Comparison of ENCODE assay signal across 8 cellular contexts in the genomic region with DNA sequence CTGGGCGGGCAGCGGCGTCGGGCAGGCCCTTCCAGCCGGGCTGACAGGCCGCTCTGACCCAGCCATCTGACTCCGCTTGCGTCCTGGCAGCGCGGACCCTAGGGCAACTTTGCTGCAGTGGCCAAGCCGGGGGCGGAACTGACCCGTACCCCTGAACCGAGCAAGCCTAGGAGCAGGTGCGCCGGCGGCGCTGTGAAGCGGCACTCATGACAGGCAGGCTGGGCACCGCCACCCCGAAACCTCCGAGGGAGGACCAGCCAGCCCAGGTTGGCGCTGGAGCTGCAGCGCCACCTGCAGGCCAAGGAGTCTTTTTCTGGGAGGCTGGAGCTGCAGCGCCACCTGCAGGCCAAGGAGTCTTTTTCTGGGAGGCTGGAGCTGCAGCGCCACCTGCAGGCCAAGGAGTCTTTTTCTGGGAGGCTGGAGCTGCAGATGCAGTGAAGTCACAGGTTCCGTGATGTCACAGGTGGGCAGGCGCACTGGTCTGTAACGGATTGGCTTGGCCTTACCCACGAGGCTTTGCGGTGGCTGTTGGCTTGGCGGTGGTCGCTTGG. TPM values are rescaled to one million over a fixed set of nuclear protein-coding genes. Genes with fewer than 3 reads are reported as not detected.
A peak's percentile ranks its signal among the peaks of the same experiment; 100 is the strongest.
DNase-seq lines count a peak whose midpoint lies in the region; ATAC-seq, FAIRE-seq and TF ChIP-seq lines count a peak whose summit lies in the region.
"Not testable (repeated sequence)": the region's sequence is repeated elsewhere in the genome, so short reads cannot be mapped to it uniquely, and the experiment has no call there.

A gene with protein sequence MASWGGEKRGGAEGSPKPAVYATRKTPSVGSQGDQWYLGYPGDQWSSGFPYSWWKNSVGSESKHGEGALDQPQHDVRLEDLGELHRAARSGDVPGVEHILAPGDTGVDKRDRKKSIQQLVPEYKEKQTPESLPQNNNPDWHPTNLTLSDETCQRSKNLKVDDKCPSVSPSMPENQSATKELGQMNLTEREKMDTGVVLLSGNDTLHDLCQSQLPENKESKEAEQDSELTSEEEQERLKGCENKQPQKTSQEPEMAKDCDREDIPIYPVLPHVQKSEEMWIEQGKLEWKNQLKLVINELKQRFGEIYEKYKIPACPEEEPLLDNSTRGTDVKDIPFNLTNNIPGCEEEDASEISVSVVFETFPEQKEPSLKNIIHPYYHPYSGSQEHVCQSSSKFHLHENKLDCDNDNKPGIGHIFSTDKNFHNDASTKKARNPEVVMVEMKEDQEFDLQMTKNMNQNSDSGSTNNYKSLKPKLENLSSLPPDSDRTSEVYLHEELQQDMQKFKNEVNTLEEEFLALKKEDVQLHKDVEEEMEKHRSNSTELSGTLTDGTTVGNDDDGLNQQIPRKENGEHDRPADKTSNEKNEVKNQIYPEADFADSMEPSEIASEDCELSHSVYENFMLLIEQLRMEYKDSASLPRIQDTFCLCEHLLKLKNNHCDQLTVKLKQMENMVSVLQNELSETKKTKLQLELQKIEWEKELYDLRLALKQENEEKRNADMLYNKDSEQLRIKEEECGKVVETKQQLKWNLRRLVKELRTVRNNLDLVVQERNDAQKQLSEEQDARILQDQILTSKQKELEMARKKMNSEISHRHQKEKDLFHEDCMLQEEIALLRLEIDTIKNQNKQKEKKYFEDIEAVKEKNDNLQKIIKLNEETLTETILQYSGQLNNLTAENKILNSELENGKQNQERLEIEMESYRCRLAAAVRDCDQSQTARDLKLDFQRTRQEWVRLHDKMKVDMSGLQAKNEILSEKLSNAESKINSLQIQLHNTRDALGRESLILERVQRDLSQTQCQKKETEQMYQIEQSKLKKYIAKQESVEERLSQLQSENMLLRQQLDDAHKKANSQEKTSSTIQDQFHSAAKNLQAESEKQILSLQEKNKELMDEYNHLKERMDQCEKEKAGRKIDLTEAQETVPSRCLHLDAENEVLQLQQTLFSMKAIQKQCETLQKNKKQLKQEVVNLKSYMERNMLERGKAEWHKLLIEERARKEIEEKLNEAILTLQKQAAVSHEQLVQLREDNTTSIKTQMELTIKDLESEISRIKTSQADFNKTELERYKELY (N-terminal part only) (plus strand): TSS at position 511 of the 551 bp plus-strand sequence. CDS start 160 bp downstream, outside the sequence.

- DNase-seq in D341Med (ENCODE audit: low spot score) (peak; percentile 40), WTC11 (ENCODE audit: low spot score) (peak; percentile 66), endothelial cell of umbilical vein (ENCODE audit: low read depth, low spot score) (peak; percentile 27), right lobe of liver (peak in 1 of 3 donors; percentile 71)
- peak; percentile 85 for DNase-seq in activated effector memory CD4-positive, alpha-beta T cell treated with anti-CD3 and anti-CD28 coated beads, Interleukin-2, amount 50 U/mL, for 16 hours
- DNase-seq in stimulated activated CD4-positive, alpha-beta T cell treated with anti-CD3 and anti-CD28 coated beads, Interleukin-12 subunit alpha, Interleukin-12 subunit beta, amount 100 ng/mL, for 4 hours, result peak; percentile 49
- not testable (repeated sequence) for DNase-seq in suprapubic skin (ENCODE audit: low spot score in 2 of 2)

- H3K36me3 Mint-ChIP-seq in WTC11, result peaks cover 14% of the 10 kb centered on the region

- not testable (repeated sequence) for H3K4me3 Mint-ChIP-seq in WTC11

- not testable (repeated sequence) for H3K79me2 ChIP-seq in endothelial cell of umbilical vein (ENCODE audit: control insufficient read depth, insufficient read depth, low read length)

- H2AFZ ChIP-seq in endothelial cell of umbilical vein (ENCODE audit: low read depth, low read length), result not testable (repeated sequence)

- CTCF ChIA-PET in WTC11 (lab: Charles Lee) (interaction anchor here (0.6 to 1.5 kb wide), 8 partner anchors 100 to 239 kb away, joined by 3 to 13 read pairs (median 5); no protein-coding TSS in a partner anchor), endothelial cell of umbilical vein (lab: Charles Lee) (interaction anchor here (1.1 kb wide), 1 partner anchor 154 kb away, joined by 6 read pairs; no protein-coding TSS in a partner anchor)

- H3K36me3 ChIP-seq in endothelial cell of umbilical vein (ENCODE audit: control insufficient read depth in 2 of 2, extremely low read depth in 1 of 2, insufficient read depth in 2 of 2, low read length in 2 of 2); right lobe of liver; suprapubic skin: not testable (repeated sequence)

- not testable (repeated sequence) for TF ChIP-seq POLR2A in endothelial cell of umbilical vein (IDR thresholded peaks at IDR 0.05; ENCODE audit: low read depth, low read length); right lobe of liver (IDR thresholded peaks at IDR 0.05); suprapubic skin (IDR thresholded peaks at IDR 0.05)

- dilution Hi-C loops in endothelial cell of umbilical vein (cut with MboI; ENCODE audit: extremely low pct_ligation_motif_present, low sequenced_read_pairs), result not testable (repeated sequence)

- not testable (repeated sequence) for H3K27me3 ChIP-seq in endothelial cell of umbilical vein (ENCODE audit: control insufficient read depth in 2 of 2, insufficient read depth in 2 of 2, low read length in 2 of 2); right lobe of liver; suprapubic skin

- intact Hi-C loops in endothelial cell of umbilical vein (cut with micrococcal nuclease); right lobe of liver (cut with DNase I): not testable (repeated sequence)

- no CpG with 5 or more reads among the region's 33 CpGs for WGBS in right lobe of liver (ENCODE audit: insufficient coverage, low coverage, low lambda C conversion rate, missing lambda C conversion rate)
- WGBS in suprapubic skin, result 49% methylated on average over 9 of the region's 33 CpGs

- H3K9me3 Mint-ChIP-seq in WTC11, result peaks cover 17% of the 10 kb centered on the region

- H3K27ac ChIP-seq in endothelial cell of umbilical vein (ENCODE audit: insufficient read depth, low read depth, low read length); right lobe of liver; suprapubic skin: not testable (repeated sequence)

- TF ChIP-seq EP300 in suprapubic skin (IDR thresholded peaks at IDR 0.05), result not testable (repeated sequence)

- H3K9me1 ChIP-seq in endothelial cell of umbilical vein (replicated peaks; ENCODE audit: control insufficient read depth, extremely low read depth, insufficient read depth, low read length), result not testable (repeated sequence)

- not testable (repeated sequence) for H3K27ac Mint-ChIP-seq in WTC11

- not testable (repeated sequence) for BruUV-seq in endothelial cell of umbilical vein (replicated peaks; lab: Mats Ljungman, UMichigan)

- not testable (repeated sequence) for H3K4me1 ChIP-seq in endothelial cell of umbilical vein (ENCODE audit: control insufficient read depth, extremely low read depth, insufficient read depth, low read length); right lobe of liver; suprapubic skin

- not testable (repeated sequence) for H4K20me1 ChIP-seq in endothelial cell of umbilical vein (replicated peaks; ENCODE audit: control insufficient read depth, extremely low read depth, insufficient read depth, low read length)

- not testable (repeated sequence) for H3K4me2 ChIP-seq in endothelial cell of umbilical vein (ENCODE audit: insufficient read depth, low read length)

- H3K27me3 Mint-ChIP-seq in WTC11 (ENCODE audit: low read depth), result not testable (repeated sequence)

- FAIRE-seq in endothelial cell of umbilical vein (lab: Jason Lieb, UNC), result not testable (repeated sequence)

- not testable (repeated sequence) for H3K9me3 ChIP-seq in endothelial cell of umbilical vein (replicated peaks; ENCODE audit: control insufficient read depth, insufficient read depth, low read length); right lobe of liver; suprapubic skin

- POLR2A ChIA-PET in WTC11 (lab: Charles Lee), result interaction anchor here (1.0 kb wide), 1 partner anchor 154 kb away, joined by 3 read pairs; no protein-coding TSS in a partner anchor
- POLR2A ChIA-PET in endothelial cell of umbilical vein (lab: Charles Lee), result not testable (repeated sequence)

- TF ChIP-seq CTCF in LNCAP (IDR thresholded peaks at IDR 0.05), result peak; percentile 45; the same call in 1 of the 2 replicates
- peak; percentile 99 for TF ChIP-seq CTCF in WTC11 (IDR thresholded peaks at IDR 0.05)
- TF ChIP-seq CTCF in endothelial cell of umbilical vein (IDR thresholded peaks at IDR 0.05; ENCODE audit: extremely low read depth in 1 of 2, insufficient read depth in 1 of 2, low read depth in 1 of 2, low read length in 2 of 2), result peak; percentile 42 to 64
- peak in 3 of 4 donors; percentile 38 to 66 (median 42) for TF ChIP-seq CTCF in right lobe of liver (IDR thresholded peaks at IDR 0.05)
- TF ChIP-seq CTCF in suprapubic skin (IDR thresholded peaks at IDR 0.05), result peak; percentile 17 to 80

- peaks cover 23% of the 10 kb centered on the region for H3K4me1 Mint-ChIP-seq in WTC11

- ATAC-seq in WTC11 (peak; percentile 63), right lobe of liver (peak in 1 of 4 donors; percentile 77)

- H3K4me3 ChIP-seq in endothelial cell of umbilical vein (replicated peaks in 1 of 3; ENCODE audit: insufficient read depth in 1 of 3, low read depth in 1 of 3, low read length in 3 of 3) (peak within 1 kb of the TSS in 1 of 3 experiments; percentile 9), suprapubic skin (peak within 1 kb of the TSS; percentile 30)
- not testable (repeated sequence) for H3K4me3 ChIP-seq in right lobe of liver

- not testable (repeated sequence) for H3K9ac ChIP-seq in endothelial cell of umbilical vein (replicated peaks; ENCODE audit: extremely low read depth, insufficient read depth, low read length)

RNA-seq across cellular contexts. Expression of the gene that starts here (rescaled TPM):
- total RNA-seq in WTC11 (2021), result 1.6 to 2.6 TPM (median 2.6 TPM) in 3 replicates
- total RNA-seq in endothelial cell of umbilical vein, result 0.27 and 2.9 TPM in 2 replicates
- polyA plus RNA-seq in endothelial cell of umbilical vein, result 5.9 and 7.4 TPM in 2 replicates
- 0.48 and 1.0 TPM in 2 replicates for polyA plus RNA-seq in endothelial cell of umbilical vein (2011; cell fraction: cytosol; rRNA removed)
- polyA plus RNA-seq in endothelial cell of umbilical vein (2011; cell fraction: nucleus; rRNA removed), result 53.4 and 74.5 TPM in 2 replicates
- polyA plus RNA-seq in endothelial cell of umbilical vein (2012), result 4.3 and 6.2 TPM in 2 replicates
- polyA minus RNA-seq in endothelial cell of umbilical vein, result 30.6 and 37.0 TPM in 2 replicates
- polyA minus RNA-seq in endothelial cell of umbilical vein (2011; cell fraction: cytosol; rRNA and poly(A)+ RNA removed), result 1.1 TPM
- polyA minus RNA-seq in endothelial cell of umbilical vein (2011; cell fraction: nucleus; rRNA and poly(A)+ RNA removed), result 84.5 and 117 TPM in 2 replicates
- total RNA-seq in right lobe of liver, result 1 to 10 TPM in 1 of 6 experiments, under 1 TPM in 5; 0.02 to 1.4 (median 0.28) TPM
- 1 to 10 TPM; 1.2 to 6.2 (median 2.6) TPM for total RNA-seq in suprapubic skin

Comparison
In these comparisons a context has a peak if more than half of its experiments do, and no peak if none do; other contexts are left out.
1. CTCF ChIP-seq: peak in every context shown above with its lines; median percentile 99 in WTC11; 53 in endothelial cell of umbilical vein; 48 in suprapubic skin; 45 in LNCAP; 42 in right lobe of liver.